In genomic region chr19:50537769-50538230, GRCh38 we compare ENCODE assay signal across 8 cellular contexts. TPM values are rescaled to one million over a fixed set of nuclear protein-coding genes. Genes with fewer than 3 reads are reported as not detected.
DNase-seq lines count a peak whose midpoint lies in the region; ATAC-seq, FAIRE-seq and TF ChIP-seq lines count a peak whose summit lies in the region.

No MANE protein-coding gene starts in this region.

- ATAC-seq in HepG2 (peak; percentile 93), GM21825 (IDR thresholded peaks at IDR 0.05; ENCODE audit: unreplicated experiment) (no peak)

- TF ChIP-seq RAD21 in HepG2 (CRISPR knock-in tag; IDR thresholded peaks at IDR 0.05) = peak; percentile 87

- no peaks in the 10 kb centered on the region for H3K79me2 ChIP-seq in HepG2 (ENCODE audit: insufficient read depth, low read length)

- no peaks in the 10 kb centered on the region for H3K36me3 ChIP-seq in HepG2 (replicated peaks in 1 of 2; ENCODE audit: control insufficient read depth in 1 of 2, insufficient read depth in 2 of 2, low read length in 2 of 2)

- TF ChIP-seq EP300 in HepG2 (IDR thresholded peaks at IDR 0.05; ENCODE audit: low read depth in 2 of 2, low read length in 2 of 2) (no peak), HepG2 (CRISPR knock-in tag; IDR thresholded peaks at IDR 0.05; ENCODE audit: borderline replicate concordance) (no peak)

- no peaks in the 10 kb centered on the region for H3K4me1 ChIP-seq in HepG2 (ENCODE audit: insufficient read depth, low read length)

- peaks cover 0 to 14% of the 10 kb centered on the region in 2 experiments; a peak in 1 of 5 replicates for H3K27me3 ChIP-seq in HepG2 (ENCODE audit: control insufficient read depth in 1 of 2, insufficient read depth in 2 of 2, low read length in 2 of 2)

- H3K4me3 ChIP-seq in HepG2 (replicated peaks in 1 of 3; ENCODE audit: insufficient read depth in 1 of 3, low read depth in 2 of 3, low read length in 3 of 3) = no peak overlapping the region

- CTCF ChIA-PET in HepG2 (lab: Yijun Ruan, JAX; ENCODE audit: low intra/inter-chr PET ratio, low total read pairs) = interaction anchor here (1.5 to 2.0 kb wide), 3 partner anchors 19 to 246 kb away, joined by 4 to 14 read pairs (median 9); no protein-coding TSS in a partner anchor

- peak; percentile 53 for FAIRE-seq in HepG2 (lab: Jason Lieb, UNC)

- H3K4me2 ChIP-seq in HepG2 (ENCODE audit: low read depth, low read length) = no peak overlapping the region

- H3K9ac ChIP-seq in HepG2 (ENCODE audit: insufficient read depth, low read depth, low read length) = no peak overlapping the region

- WGBS in HepG2 (ENCODE audit: low lambda C conversion rate) = 13% methylated on average over 10 of the region's 15 CpGs

- no peak overlapping the region for H2AFZ ChIP-seq in HepG2 (ENCODE audit: low read length)

- intact Hi-C loops in HepG2 (cut with micrococcal nuclease; ENCODE audit: unreplicated experiment) = no loop called here

- H3K27ac ChIP-seq in 22Rv1 (no peak overlapping the region), cingulate gyrus (ENCODE audit: low read depth, low read length) (peak overlapping the region; percentile 10), HepG2 (ENCODE audit: extremely low read length, insufficient read depth, low read length) (no peak overlapping the region)

- no peaks in the 10 kb centered on the region for H3K9me3 ChIP-seq in HepG2 (ENCODE audit: low read length)

- TF ChIP-seq CTCF in 22Rv1 (IDR thresholded peaks at IDR 0.05) (peak; percentile 97), GM12873 (IDR thresholded peaks at IDR 0.05; ENCODE audit: insufficient read depth, low read depth, low read length, missing control alignments) (peak; percentile 90), HepG2 (CRISPR knock-in tag; IDR thresholded peaks at IDR 0.05) (peak; percentile 85)

- BruUV-seq in HepG2 (replicated peaks; lab: Mats Ljungman, UMichigan) = no TSS peak

- H4K20me1 ChIP-seq in HepG2 (ENCODE audit: insufficient read depth, low read length) = no peaks in the 10 kb centered on the region

- TF ChIP-seq POLR2A in HepG2 (IDR thresholded peaks at IDR 0.05; ENCODE audit: insufficient read depth in 1 of 2, low read depth in 2 of 2, low read length in 2 of 2) = no peak

- POLR2A ChIA-PET in HepG2 (lab: Yijun Ruan, JAX) = no interaction called here

- in situ Hi-C loops in HepG2 (cut with HindIII; ENCODE audit: extremely low pct_ligation_motif_present, low pct_unique_long_range_greater_than_20kb) = no loop called here

- DNase-seq in NCI-H2196 (lab: John Stamatoyannopoulos, UW; ENCODE audit: unreplicated experiment) = peak; percentile 86
- peak; percentile 32 for DNase-seq in activated CD4-positive, alpha-beta T cell treated with anti-CD3 and anti-CD28 coated beads for 1 hour
- peak; percentile 65 for DNase-seq in HepG2 (ENCODE audit: low spot score)
- peak; percentile 34 to 70 (median 40) for DNase-seq in stimulated activated CD4-positive, alpha-beta T cell treated with anti-CD3 and anti-CD28 coated beads, TNF-alpha, amount 100 ng/mL, for 24 hours (ENCODE audit: low read depth in 3 of 3)

TF ChIP-seq in HepG2, 621 proteins besides CTCF, POLR2A, EP300 and RAD21 (continues in another document):
- TF ChIP-seq ZNF10 (CRISPR knock-in tag; IDR thresholded peaks at IDR 0.05; ENCODE audit: borderline replicate concordance, low read depth) = no peak
- TF ChIP-seq GABPB1 (CRISPR knock-in tag; IDR thresholded peaks at IDR 0.05) = peak; percentile 26; the same call in 1 of the 2 replicates
- TF ChIP-seq ZNF225 (CRISPR knock-in tag; IDR thresholded peaks at IDR 0.05) = no peak
- TF ChIP-seq ZNF816 (CRISPR knock-in tag; IDR thresholded peaks at IDR 0.05; ENCODE audit: borderline replicate concordance) = no peak
- 0 out of 2 replicates have a peak, but pooled peaks have one; percentile 32 for TF ChIP-seq ZFY (CRISPR knock-in tag; IDR thresholded peaks at IDR 0.05)

RNA-seq across cellular contexts. Expression of gene ASPDH, which starts 24.1 kb away (rescaled TPM):
- 1.1 and 2.2 TPM in 2 replicates for total RNA-seq in HepG2 (2016; rRNA removed; fragmentation: Illumina TruSeq; extraction: Trizol)
- total RNA-seq in HepG2 (2016; cell fraction: cytosol; rRNA removed; fragmentation: Illumina TruSeq; extraction: Trizol; ENCODE audit: low read depth) = 1.4 and 2.5 TPM in 2 replicates
- 1.4 and 2.5 TPM in 2 replicates for total RNA-seq in HepG2 (2016; cell fraction: insoluble cytoplasmic fraction; rRNA removed; fragmentation: Illumina TruSeq; extraction: Trizol)
- 1.4 and 1.7 TPM in 2 replicates for total RNA-seq in HepG2 (2016; cell fraction: membrane; rRNA removed; fragmentation: Illumina TruSeq; extraction: Trizol)
- total RNA-seq in HepG2 (2016; cell fraction: nucleus; rRNA removed; fragmentation: Illumina TruSeq; extraction: Trizol) = 1.7 and 2.8 TPM in 2 replicates
- 3.3 and 4.0 TPM in 2 replicates for polyA plus RNA-seq in HepG2 (2011; rRNA removed)
- polyA plus RNA-seq in HepG2 (2011; cell fraction: cytosol; rRNA removed) = 2.0 and 2.9 TPM in 2 replicates
- polyA plus RNA-seq in HepG2 (2011; cell fraction: nucleus; rRNA removed) = 18.4 and 19.8 TPM in 2 replicates
- polyA plus RNA-seq in HepG2 (2012) = 4.3 and 4.8 TPM in 2 replicates
- 2.7 and 3.3 TPM in 2 replicates for polyA plus RNA-seq in HepG2 (2016; cell fraction: cytosol; fragmentation: Illumina TruSeq; extraction: Trizol; ENCODE audit: low read depth)
- 1.4 and 1.8 TPM in 2 replicates for polyA plus RNA-seq in HepG2 (2016; cell fraction: insoluble cytoplasmic fraction; fragmentation: Illumina TruSeq; extraction: Trizol; ENCODE audit: low read depth)
- 2.6 and 2.7 TPM in 2 replicates for polyA plus RNA-seq in HepG2 (2016; cell fraction: membrane; fragmentation: Illumina TruSeq; extraction: Trizol; ENCODE audit: low read depth)
- 1.6 and 6.8 TPM in 2 replicates for polyA plus RNA-seq in HepG2 (2016; cell fraction: nucleus; fragmentation: Illumina TruSeq; extraction: Trizol; ENCODE audit: insufficient read depth, low read depth)
- polyA minus RNA-seq in HepG2 (2011; rRNA and poly(A)+ RNA removed; ENCODE audit: low replicate concordance) = 1.3 TPM in 1 of 2 replicates, not detected in the other
- polyA minus RNA-seq in HepG2 (2011; cell fraction: cytosol; rRNA and poly(A)+ RNA removed) = 0.79 and 2.3 TPM in 2 replicates
- 0.64 and 2.4 TPM in 2 replicates for polyA minus RNA-seq in HepG2 (2011; cell fraction: nucleus; rRNA and poly(A)+ RNA removed)

RNA-seq across cellular contexts. Expression of gene JOSD2, which starts 26.8 kb away (rescaled TPM):
- 2.0 and 2.3 TPM in 2 replicates for total RNA-seq in HepG2 (2016; rRNA removed; fragmentation: Illumina TruSeq; extraction: Trizol)
- 2.6 and 3.1 TPM in 2 replicates for total RNA-seq in HepG2 (2016; cell fraction: cytosol; rRNA removed; fragmentation: Illumina TruSeq; extraction: Trizol; ENCODE audit: low read depth)
- 3.2 and 3.4 TPM in 2 replicates for total RNA-seq in HepG2 (2016; cell fraction: insoluble cytoplasmic fraction; rRNA removed; fragmentation: Illumina TruSeq; extraction: Trizol)
- 3.4 and 3.5 TPM in 2 replicates for total RNA-seq in HepG2 (2016; cell fraction: membrane; rRNA removed; fragmentation: Illumina TruSeq; extraction: Trizol)
- 0.56 and 1.7 TPM in 2 replicates for total RNA-seq in HepG2 (2016; cell fraction: nucleus; rRNA removed; fragmentation: Illumina TruSeq; extraction: Trizol)
- polyA plus RNA-seq in HepG2 (2011; rRNA removed) = 4.1 and 5.2 TPM in 2 replicates
- polyA plus RNA-seq in HepG2 (2011; cell fraction: cytosol; rRNA removed) = 4.6 and 10.0 TPM in 2 replicates
- 6.9 and 8.9 TPM in 2 replicates for polyA plus RNA-seq in HepG2 (2011; cell fraction: nucleus; rRNA removed)
- 1.6 and 3.0 TPM in 2 replicates for polyA plus RNA-seq in HepG2 (2012)
- polyA plus RNA-seq in HepG2 (2016; cell fraction: cytosol; fragmentation: Illumina TruSeq; extraction: Trizol; ENCODE audit: low read depth) = 3.7 and 4.0 TPM in 2 replicates
- 2.9 and 3.0 TPM in 2 replicates for polyA plus RNA-seq in HepG2 (2016; cell fraction: insoluble cytoplasmic fraction; fragmentation: Illumina TruSeq; extraction: Trizol; ENCODE audit: low read depth)
- 4.1 and 4.4 TPM in 2 replicates for polyA plus RNA-seq in HepG2 (2016; cell fraction: membrane; fragmentation: Illumina TruSeq; extraction: Trizol; ENCODE audit: low read depth)
- 2.7 and 4.3 TPM in 2 replicates for polyA plus RNA-seq in HepG2 (2016; cell fraction: nucleus; fragmentation: Illumina TruSeq; extraction: Trizol; ENCODE audit: insufficient read depth, low read depth)
- 2.9 and 4.4 TPM in 2 replicates for polyA minus RNA-seq in HepG2 (2011; rRNA and poly(A)+ RNA removed; ENCODE audit: low replicate concordance)
- polyA minus RNA-seq in HepG2 (2011; cell fraction: cytosol; rRNA and poly(A)+ RNA removed) = 2.6 TPM in 1 of 2 replicates, not detected in the other
- polyA minus RNA-seq in HepG2 (2011; cell fraction: nucleus; rRNA and poly(A)+ RNA removed) = 1.9 and 2.2 TPM in 2 replicates

RNA-seq across cellular contexts. Expression of gene LRRC4B, which starts 30.4 kb away (rescaled TPM):
- total RNA-seq in HepG2 (2016; rRNA removed; fragmentation: Illumina TruSeq; extraction: Trizol) = not detected in 2 replicates
- not detected in 2 replicates for total RNA-seq in HepG2 (2016; cell fraction: cytosol; rRNA removed; fragmentation: Illumina TruSeq; extraction: Trizol; ENCODE audit: low read depth)
- total RNA-seq in HepG2 (2016; cell fraction: insoluble cytoplasmic fraction; rRNA removed; fragmentation: Illumina TruSeq; extraction: Trizol) = not detected in 2 replicates
- not detected in 2 replicates for total RNA-seq in HepG2 (2016; cell fraction: membrane; rRNA removed; fragmentation: Illumina TruSeq; extraction: Trizol)
- total RNA-seq in HepG2 (2016; cell fraction: nucleus; rRNA removed; fragmentation: Illumina TruSeq; extraction: Trizol) = not detected in 2 replicates
- not detected in 2 replicates for polyA plus RNA-seq in HepG2 (2011; rRNA removed)
- not detected in 2 replicates for polyA plus RNA-seq in HepG2 (2011; cell fraction: cytosol; rRNA removed)
- not detected in 2 replicates for polyA plus RNA-seq in HepG2 (2011; cell fraction: nucleus; rRNA removed)
- polyA plus RNA-seq in HepG2 (2012) = not detected in 2 replicates
- not detected in 2 replicates for polyA plus RNA-seq in HepG2 (2016; cell fraction: cytosol; fragmentation: Illumina TruSeq; extraction: Trizol; ENCODE audit: low read depth)
- not detected in 2 replicates for polyA plus RNA-seq in HepG2 (2016; cell fraction: insoluble cytoplasmic fraction; fragmentation: Illumina TruSeq; extraction: Trizol; ENCODE audit: low read depth)
- polyA plus RNA-seq in HepG2 (2016; cell fraction: membrane; fragmentation: Illumina TruSeq; extraction: Trizol; ENCODE audit: low read depth) = not detected in 2 replicates
- not detected in 2 replicates for polyA plus RNA-seq in HepG2 (2016; cell fraction: nucleus; fragmentation: Illumina TruSeq; extraction: Trizol; ENCODE audit: insufficient read depth, low read depth)
- not detected in 2 replicates for polyA minus RNA-seq in HepG2 (2011; rRNA and poly(A)+ RNA removed; ENCODE audit: low replicate concordance)
- not detected in 2 replicates for polyA minus RNA-seq in HepG2 (2011; cell fraction: cytosol; rRNA and poly(A)+ RNA removed)
- polyA minus RNA-seq in HepG2 (2011; cell fraction: nucleus; rRNA and poly(A)+ RNA removed) = not detected in 2 replicates

Comparison
In these comparisons a context has a peak if more than half of its experiments do, and no peak if none do; other contexts are left out.
1. DNase-seq: peak in every context shown above with its lines; median percentile 86 in NCI-H2196; 65 in HepG2; 40 in stimulated activated CD4-positive, alpha-beta T cell treated with anti-CD3 and anti-CD28 coated beads, TNF-alpha, amount 100 ng/mL, for 24 hours; 32 in activated CD4-positive, alpha-beta T cell treated with anti-CD3 and anti-CD28 coated beads for 1 hour.